In the genomic region with DNA sequence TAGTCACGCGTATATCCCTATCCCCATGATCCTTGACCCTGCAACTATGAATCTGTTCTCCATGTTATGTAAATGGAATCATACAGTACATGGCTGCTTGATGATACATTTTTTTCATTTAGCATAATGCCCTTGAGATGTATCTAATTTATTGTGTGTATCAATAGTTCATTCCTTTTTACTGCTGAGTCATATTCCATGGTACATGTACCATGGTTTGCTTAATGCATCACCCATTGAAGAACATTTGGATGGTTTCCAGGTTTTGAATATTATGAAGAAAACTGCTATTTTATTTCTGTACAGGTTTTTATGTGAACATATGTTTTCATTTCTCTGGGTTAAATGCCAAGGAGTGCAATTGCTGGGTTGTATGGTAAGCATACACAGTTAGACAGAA, we compare ENCODE assay signal across 35 cellular contexts. TPM values are rescaled to one million over a fixed set of nuclear protein-coding genes. Genes with fewer than 3 reads are reported as not detected.
DNase-seq lines count a peak whose midpoint lies in the region; ATAC-seq, FAIRE-seq and TF ChIP-seq lines count a peak whose summit lies in the region.
"Had no signal": no experiment of that assay in that cellular context is flagged by ENCODE, and none has a peak within 500 bp of the region (broad histone marks: within the 10 kb centered on the region; RNA-seq: fewer than 3 reads in every experiment).

No MANE protein-coding gene starts in this region.

- H3K9me3 Mint-ChIP-seq in T-cell: no peaks in the 10 kb centered on the region
- H3K9me3 Mint-ChIP-seq: activated T-cell treated with anti-CD3 and anti-CD28 coated beads, Interleukin-2, amount 50 U/mL, for 24 hours; stimulated activated naive CD8-positive, alpha-beta T cell treated with anti-CD3 and anti-CD28 coated beads, Interleukin-15, amount 100 ng/mL, for 72 hours had no signal

- H3K27me3 Mint-ChIP-seq in T-cell: no peaks in the 10 kb centered on the region
- H3K27me3 Mint-ChIP-seq: activated T-cell treated with anti-CD3 and anti-CD28 coated beads, Interleukin-2, amount 50 U/mL, for 24 hours; B cell; stimulated activated naive CD8-positive, alpha-beta T cell treated with anti-CD3 and anti-CD28 coated beads, Interleukin-15, amount 100 ng/mL, for 72 hours had no signal

- FAIRE-seq in small intestine (lab: Jason Lieb, UNC): no peak
- FAIRE-seq: colon, GM12892, GM19239 had no signal

- no peaks in the 10 kb centered on the region for H3K36me3 ChIP-seq in small intestine (ENCODE audit: control insufficient read depth in 2 of 2, insufficient read depth in 2 of 2, low read length in 2 of 2)
- H3K36me3 ChIP-seq: upper lobe of left lung had no signal

- H3K4me3 Mint-ChIP-seq in T-cell: no peak overlapping the region
- H3K4me3 Mint-ChIP-seq: activated CD8-positive, alpha-beta T cell treated with anti-CD3 and anti-CD28 coated beads, Interleukin-2, amount 10 ng/mL, durations not matched to agents 7 days and 5 days; activated T-cell treated with anti-CD3 and anti-CD28 coated beads, Interleukin-2, amount 50 U/mL, for 24 hours; B cell; endodermal cell; nephron; stimulated activated naive CD8-positive, alpha-beta T cell treated with anti-CD3 and anti-CD28 coated beads, Interleukin-15, amount 100 ng/mL, for 72 hours had no signal

- H3K36me3 Mint-ChIP-seq in T-cell: no peaks in the 10 kb centered on the region

- 92 to 99% (median 95%) methylated on average over 2 of the region's 2 CpGs for WGBS in small intestine, 3 donors

- CTCF ChIA-PET in T-cell (lab: Charles Lee): no interaction called here

- no peaks in the 10 kb centered on the region for H3K9me3 ChIP-seq in small intestine (ENCODE audit: control insufficient read depth, low read depth)
- H3K9me3 ChIP-seq: SK-N-SH, upper lobe of left lung had no signal

- POLR2A ChIA-PET in T-cell (lab: Charles Lee): no interaction called here

- H3K4me1 Mint-ChIP-seq in T-cell: peaks cover 0 to 16% (median 15%) of the 10 kb centered on the region in 3 donors

- H3K4me3 ChIP-seq in cardiac fibroblast (replicated peaks in 1 of 2; ENCODE audit: low read depth in 2 of 2, low read length in 2 of 2) (no peak overlapping the region), fibroblast of pulmonary artery (replicated peaks; ENCODE audit: low read depth, low read length) (no peak overlapping the region), small intestine (ENCODE audit: low read depth in 1 of 2, low read length in 2 of 2) (no peak overlapping the region)
- H3K4me3 ChIP-seq: skin epidermis, upper lobe of left lung had no signal

- TF ChIP-seq CTCF in cardiac fibroblast (IDR thresholded peaks at IDR 0.05; ENCODE audit: low read depth, low read length): no peak
- TF ChIP-seq CTCF in fibroblast of pulmonary artery (IDR thresholded peaks at IDR 0.05; ENCODE audit: low read length, missing control alignments): no peak

- H3K4me1 ChIP-seq in small intestine (ENCODE audit: control insufficient read depth in 2 of 2, insufficient read depth in 1 of 2, low read depth in 1 of 2, low read length in 1 of 2): no peaks in the 10 kb centered on the region

- DNase-seq in NCI-H460 (ENCODE audit: extremely low read depth, low read depth): peak; percentile 15
- DNase-seq in cardiac fibroblast (ENCODE audit: low read depth in 2 of 2): peak; percentile 26 to 81
- DNase-seq in fibroblast of pulmonary artery (ENCODE audit: low read depth): peak; percentile 77
- peak; percentile 28 for DNase-seq in small intestine
- DNase-seq in DMS 273 treated with DMSO at 0.1 percent for 48 hours (lab: John Stamatoyannopoulos, UW): no peak
- DNase-seq in NCI-H1930 (lab: John Stamatoyannopoulos, UW): no peak
- no peak for DNase-seq in T-cell
- DNase-seq: activated CD8-positive, alpha-beta T cell treated with anti-CD3 and anti-CD28 coated beads, Interleukin-2, amount 10 ng/mL, durations not matched to agents 7 days and 5 days; activated naive CD4-positive, alpha-beta T cell; activated T-cell treated with anti-CD3 and anti-CD28 coated beads, Interleukin-2, amount 50 U/mL, for 24 hours; aorta; DMS79 treated with DMSO at 0.1 percent for 48 hours; endodermal cell; head of caudate nucleus; Kasumi-1; midbrain; NCI-H1092 treated with DMSO at 0.1 percent for 48 hours; NCI-H2081 treated with DMSO at 0.1 percent for 48 hours; NCI-H510A treated with DMSO at 0.1 percent for 48 hours; SK-N-SH; stimulated activated CD4-positive, alpha-beta T cell treated with anti-CD3 and anti-CD28 coated beads, Interleukin-2, amount 100 ng/mL, for 48 hours; stimulated activated naive CD8-positive, alpha-beta T cell treated with anti-CD3 and anti-CD28 coated beads, Interleukin-15, amount 100 ng/mL, for 72 hours; T-helper 9 cell; upper lobe of left lung had no signal

- H3K27ac ChIP-seq in small intestine (ENCODE audit: low read depth in 1 of 2, low read length in 1 of 2): no peak overlapping the region
- H3K27ac ChIP-seq: skin epidermis, upper lobe of left lung had no signal

- H3K27me3 ChIP-seq in small intestine (ENCODE audit: control insufficient read depth in 2 of 2, insufficient read depth in 2 of 2, low read length in 2 of 2): no peaks in the 10 kb centered on the region
- H3K27me3 ChIP-seq: upper lobe of left lung had no signal

- ATAC-seq in T-cell (replicated peaks in 1 of 4): no peak
- ATAC-seq: activated CD4-positive, CD25-positive, alpha-beta regulatory T cell treated with anti-CD3 and anti-CD28 coated beads, Interleukin-2, amount 50 U/mL, for 24 hours; activated CD8-positive, alpha-beta T cell treated with anti-CD3 and anti-CD28 coated beads, Interleukin-2, amount 10 ng/mL, durations not matched to agents 7 days and 5 days; left lobe of liver; stimulated activated naive CD8-positive, alpha-beta T cell treated with anti-CD3 and anti-CD28 coated beads, Interleukin-15, amount 100 ng/mL, for 72 hours had no signal

- no peak overlapping the region for H3K27ac Mint-ChIP-seq in T-cell
- H3K27ac Mint-ChIP-seq: activated CD8-positive, alpha-beta T cell treated with anti-CD3 and anti-CD28 coated beads, Interleukin-2, amount 10 ng/mL, durations not matched to agents 7 days and 5 days; activated T-cell treated with anti-CD3 and anti-CD28 coated beads, Interleukin-2, amount 50 U/mL, for 24 hours; B cell; endodermal cell; nephron had no signal

RNA-seq across cellular contexts. Expression of gene RNASE10, which starts 4.0 kb away (rescaled TPM):
- not detected in 2 replicates for total RNA-seq in NCI-H460 (2014; rRNA removed; shearing (Covaris generic))
- not detected in 2 replicates for polyA plus RNA-seq in NCI-H460 (2014; cell fraction: nucleus; rRNA removed)
- polyA plus RNA-seq in small intestine: not detected
- total RNA-seq in T-cell: 1 to 10 TPM in 2 of 5 donors, under 1 TPM in 3; 0.36 to 1.2 (median 0.66) TPM
- total RNA-seq: H4, HT-29, RPMI7951 had no signal
- polyA plus RNA-seq: aorta, SK-N-SH had no signal

RNA-seq across cellular contexts. Expression of gene PNP, which starts 32.1 kb away (rescaled TPM):
- total RNA-seq in NCI-H460 (2014; rRNA removed; shearing (Covaris generic)): 83.5 and 89.9 TPM in 2 replicates
- 141 and 157 TPM in 2 replicates for polyA plus RNA-seq in NCI-H460 (2014; cell fraction: nucleus; rRNA removed)
- 100 to 1,000 TPM; 174 to 353 (median 230) TPM for polyA plus RNA-seq in small intestine
- 10 to 100 TPM; 47.7 to 86.2 (median 77.9) TPM for total RNA-seq in T-cell

RNA-seq across cellular contexts. Expression of gene PIP4P1, which starts 40.1 kb away (rescaled TPM):
- 17.3 and 20.6 TPM in 2 replicates for total RNA-seq in NCI-H460 (2014; rRNA removed; shearing (Covaris generic))
- polyA plus RNA-seq in NCI-H460 (2014; cell fraction: nucleus; rRNA removed): 43.8 and 46.6 TPM in 2 replicates
- polyA plus RNA-seq in small intestine: 10 to 100 TPM; 37.6 to 55.1 (median 53.7) TPM
- total RNA-seq in T-cell: 10 to 100 TPM; 54.2 to 72.8 (median 57.5) TPM

RNA-seq across cellular contexts. Expression of gene APEX1, which starts 46.3 kb away (rescaled TPM):
- total RNA-seq in NCI-H460 (2014; rRNA removed; shearing (Covaris generic)): 96.7 and 151 TPM in 2 replicates
- 973 and 1,498 TPM in 2 replicates for polyA plus RNA-seq in NCI-H460 (2014; cell fraction: nucleus; rRNA removed)
- 100 to 1,000 TPM; 122 to 203 (median 178) TPM for polyA plus RNA-seq in small intestine
- 100 to 1,000 TPM in 4 of 5 donors, 10 to 100 TPM in 1; 92.9 to 142 (median 120) TPM for total RNA-seq in T-cell

RNA-seq across cellular contexts. Expression of gene OSGEP, which starts 46.7 kb away (rescaled TPM):
- total RNA-seq in NCI-H460 (2014; rRNA removed; shearing (Covaris generic)): 29.6 and 32.6 TPM in 2 replicates
- polyA plus RNA-seq in NCI-H460 (2014; cell fraction: nucleus; rRNA removed): 74.9 and 103 TPM in 2 replicates
- 10 to 100 TPM; 38.6 to 45.8 (median 45.7) TPM for polyA plus RNA-seq in small intestine
- total RNA-seq in T-cell: 10 to 100 TPM; 56.4 to 80.2 (median 61.5) TPM

Comparison
In these comparisons a context has a peak if more than half of its experiments do, and no peak if none do; other contexts are left out.
1. DNase-seq: peak in NCI-H460 (single experiment), cardiac fibroblast (2 of 2), fibroblast of pulmonary artery (single experiment) and small intestine (single experiment); none in DMS 273 treated with DMSO at 0.1 percent for 48 hours (single experiment), NCI-H1930 (0 of 2) and T-cell (0 of 34).